In genomic region chr15:45364271-45364670, GRCh38 we compare ENCODE assay signal across 20 cellular contexts. TPM values are rescaled to one million over a fixed set of nuclear protein-coding genes. Genes with fewer than 3 reads are reported as not detected.
DNase-seq lines count a peak whose midpoint lies in the region; ATAC-seq, FAIRE-seq and TF ChIP-seq lines count a peak whose summit lies in the region.
"Had no signal": no experiment of that assay in that cellular context is flagged by ENCODE, and none has a peak within 500 bp of the region (broad histone marks: within the 10 kb centered on the region; RNA-seq: fewer than 3 reads in every experiment).

No MANE protein-coding gene starts in this region.

- no peak for FAIRE-seq in D721Med (lab: Jason Lieb, UNC)
- FAIRE-seq: A204.1, GM12891, GM19239 had no signal

- no peaks in the 10 kb centered on the region for H3K4me1 Mint-ChIP-seq in activated CD8-positive, alpha-beta T cell treated with anti-CD3 and anti-CD28 coated beads, Interleukin-2, amount 10 ng/mL, durations not matched to agents 7 days and 5 days (ENCODE audit: low read depth)
- H3K4me1 Mint-ChIP-seq: CD14-positive monocyte; CD4-positive, alpha-beta memory T cell; CD4-positive, CD25-positive, alpha-beta regulatory T cell; CD8-positive, alpha-beta memory T cell had no signal

- H3K27ac Mint-ChIP-seq in activated CD8-positive, alpha-beta T cell treated with anti-CD3 and anti-CD28 coated beads, Interleukin-2, amount 10 ng/mL, durations not matched to agents 7 days and 5 days: no peak overlapping the region
- H3K27ac Mint-ChIP-seq: CD14-positive monocyte; CD4-positive, alpha-beta memory T cell; CD4-positive, CD25-positive, alpha-beta regulatory T cell; CD8-positive, alpha-beta memory T cell had no signal

- H3K27ac ChIP-seq in thyroid gland: peak overlapping the region in 2 of 3 donors; percentile 51 to 57
- H3K27ac ChIP-seq: BLaER1 had no signal

- no peaks in the 10 kb centered on the region for H3K9me3 ChIP-seq in thyroid gland
- H3K9me3 ChIP-seq: BE2C, BLaER1 had no signal

- H3K4me1 ChIP-seq in thyroid gland: peaks cover 8 to 17% of the 10 kb centered on the region in 2 donors
- H3K4me1 ChIP-seq: BE2C, BLaER1 had no signal

- intact Hi-C loops in thyroid gland (cut with DNase I): no loop called here
- intact Hi-C loops in sciatic nerve (cut with DNase I): no loop called here

- DNase-seq in DMS79 (lab: John Stamatoyannopoulos, UW): peak; percentile 65
- peak; percentile 56 for DNase-seq in DMS79 treated with DMSO at 0.1 percent for 48 hours (lab: John Stamatoyannopoulos, UW)
- DNase-seq in thyroid gland: peak; percentile 84 to 86
- no peak for DNase-seq in activated CD8-positive, alpha-beta T cell treated with anti-CD3 and anti-CD28 coated beads, Interleukin-2, amount 10 ng/mL, durations not matched to agents 7 days and 5 days
- DNase-seq in D721Med (ENCODE audit: insufficient read length, low spot score): no peak
- no peak for DNase-seq in sciatic nerve (ENCODE audit: low spot score)
- DNase-seq: 8988T; ACHN; BE2C; C1 segment of cervical spinal cord; CD4-positive, alpha-beta memory T cell; CD4-positive, CD25-positive, alpha-beta regulatory T cell; CD8-positive, alpha-beta memory T cell; COR-L47; GF-D8 had no signal

- no peaks in the 10 kb centered on the region for H3K27me3 ChIP-seq in thyroid gland
- H3K27me3 ChIP-seq: BLaER1 had no signal

- no peak for TF ChIP-seq POLR2A in thyroid gland (IDR thresholded peaks at IDR 0.05)

- no peaks in the 10 kb centered on the region for H3K9me3 Mint-ChIP-seq in activated CD8-positive, alpha-beta T cell treated with anti-CD3 and anti-CD28 coated beads, Interleukin-2, amount 10 ng/mL, durations not matched to agents 7 days and 5 days (ENCODE audit: insufficient read depth)
- H3K9me3 Mint-ChIP-seq: CD14-positive monocyte; CD4-positive, alpha-beta memory T cell; CD4-positive, CD25-positive, alpha-beta regulatory T cell; CD8-positive, alpha-beta memory T cell had no signal

- TF ChIP-seq CTCF in thyroid gland (IDR thresholded peaks at IDR 0.05) (no peak), D721Med (IDR thresholded peaks at IDR 0.05; ENCODE audit: insufficient read depth, missing control alignments) (no peak)

- no peak overlapping the region for H3K4me3 Mint-ChIP-seq in activated CD8-positive, alpha-beta T cell treated with anti-CD3 and anti-CD28 coated beads, Interleukin-2, amount 10 ng/mL, durations not matched to agents 7 days and 5 days
- H3K4me3 Mint-ChIP-seq: CD14-positive monocyte; CD4-positive, alpha-beta memory T cell; CD4-positive, CD25-positive, alpha-beta regulatory T cell; CD8-positive, alpha-beta memory T cell had no signal

- no peak for ATAC-seq in activated CD8-positive, alpha-beta T cell treated with anti-CD3 and anti-CD28 coated beads, Interleukin-2, amount 10 ng/mL, durations not matched to agents 7 days and 5 days
- no peak for ATAC-seq in sciatic nerve

- 27 to 42% methylated on average over 1 of the region's 1 CpG for WGBS in thyroid gland, 2 donors

- CTCF ChIA-PET in activated CD8-positive, alpha-beta T cell treated with anti-CD3 and anti-CD28 coated beads, Interleukin-2, amount 10 ng/mL, durations not matched to agents 7 days and 5 days (lab: Charles Lee): interaction anchor here (0.7 kb wide), 1 partner anchor 56 kb away, joined by 3 read pairs; no protein-coding TSS in a partner anchor

- no peaks in the 10 kb centered on the region for H3K36me3 Mint-ChIP-seq in activated CD8-positive, alpha-beta T cell treated with anti-CD3 and anti-CD28 coated beads, Interleukin-2, amount 10 ng/mL, durations not matched to agents 7 days and 5 days (ENCODE audit: low read depth)
- H3K36me3 Mint-ChIP-seq: CD4-positive, alpha-beta memory T cell; CD4-positive, CD25-positive, alpha-beta regulatory T cell; CD8-positive, alpha-beta memory T cell had no signal

- H3K27me3 Mint-ChIP-seq in activated CD8-positive, alpha-beta T cell treated with anti-CD3 and anti-CD28 coated beads, Interleukin-2, amount 10 ng/mL, durations not matched to agents 7 days and 5 days (ENCODE audit: low read depth): no peaks in the 10 kb centered on the region

- POLR2A ChIA-PET in activated CD8-positive, alpha-beta T cell treated with anti-CD3 and anti-CD28 coated beads, Interleukin-2, amount 10 ng/mL, durations not matched to agents 7 days and 5 days (lab: Charles Lee): no interaction called here

- no peaks in the 10 kb centered on the region for H3K36me3 ChIP-seq in thyroid gland
- H3K36me3 ChIP-seq: BE2C had no signal

- no peak overlapping the region for H3K4me3 ChIP-seq in thyroid gland (replicated peaks in 1 of 3)
- H3K4me3 ChIP-seq: BLaER1 had no signal

RNA-seq across cellular contexts. Expression of gene GATM, which starts 14.1 kb away (rescaled TPM):
- total RNA-seq in thyroid gland: 10 to 100 TPM; 20.6 to 62.3 (median 51.0) TPM
- total RNA-seq in activated CD8-positive, alpha-beta T cell treated with anti-CD3 and anti-CD28 coated beads, Interleukin-2, amount 10 ng/mL, durations not matched to agents 7 days and 5 days: 1 to 10 TPM; 1.5 to 1.6 TPM
- total RNA-seq in sciatic nerve: 288 TPM

Comparison
In these comparisons a context has a peak if more than half of its experiments do, and no peak if none do; other contexts are left out.
1. DNase-seq: peak in DMS79 (single experiment), DMS79 treated with DMSO at 0.1 percent for 48 hours (single experiment) and thyroid gland (2 of 2); none in activated CD8-positive, alpha-beta T cell treated with anti-CD3 and anti-CD28 coated beads, Interleukin-2, amount 10 ng/mL, durations not matched to agents 7 days and 5 days (single experiment), D721Med (single experiment) and sciatic nerve (single experiment).
2. RNA of gene GATM, which starts 14.1 kb away (total RNA-seq): 288 TPM in sciatic nerve (single experiment) and 20.6 to 62.3 TPM in thyroid gland; 1.5 to 1.6 TPM in activated CD8-positive, alpha-beta T cell treated with anti-CD3 and anti-CD28 coated beads, Interleukin-2, amount 10 ng/mL, durations not matched to agents 7 days and 5 days; every median in the first group is over 4 times any median in the second.